Comparison of ENCODE assay signal across 7 cellular contexts in genomic region chr18:58862851-58863538, GRCh38. TPM values are rescaled to one million over a fixed set of nuclear protein-coding genes. Genes with fewer than 3 reads are reported as not detected.
A peak's percentile ranks its signal among the peaks of the same experiment; 100 is the strongest.
DNase-seq lines count a peak whose midpoint lies in the region; ATAC-seq and TF ChIP-seq lines count a peak whose summit lies in the region.

No MANE protein-coding gene starts in this region.

- peak overlapping the region; percentile 100 for H2BK120ac ChIP-seq in mesendoderm (ENCODE audit: low read depth, low read length)

- DNase-seq in GM03348 (ENCODE audit: low spot score) (peak; percentile 59), SK-N-MC (ENCODE audit: low read depth, low spot score) (no peak), dermis blood vessel endothelial cell (peak; percentile 56), mesendoderm (peak; percentile 68), testis (peak; percentile 41)

- no peaks in the 10 kb centered on the region for H3K27me3 ChIP-seq in mesendoderm (ENCODE audit: insufficient read depth, low read length, poor library complexity)
- no peaks in the 10 kb centered on the region for H3K27me3 ChIP-seq in testis

- peak overlapping the region; percentile 94 for H3K56ac ChIP-seq in mesendoderm (ENCODE audit: low read length)

- H3K9me3 ChIP-seq in SK-N-MC (ENCODE audit: low read depth, low read length) (0 out of 2 replicates have a peak, but pooled peaks cover 3% of the 10 kb centered on the region), testis (no peaks in the 10 kb centered on the region)

- H3K79me1 ChIP-seq in mesendoderm (ENCODE audit: low read length): peaks cover 2% of the 10 kb centered on the region

- H3K4ac ChIP-seq in mesendoderm (ENCODE audit: low read depth, low read length): peak overlapping the region; percentile 100

- intact Hi-C loops in testis (cut with DNase I; ENCODE audit: low total_unique reads): no loop called here

- H4K8ac ChIP-seq in mesendoderm (ENCODE audit: low read depth, low read length): peak overlapping the region; percentile 81

- peak overlapping the region; percentile 1 for H4K5ac ChIP-seq in mesendoderm (ENCODE audit: low read length)

- H2BK5ac ChIP-seq in mesendoderm (ENCODE audit: low read length): peak overlapping the region; percentile 33

- WGBS in mesendoderm (ENCODE audit: extremely low coverage, insufficient coverage, low lambda C conversion rate): no CpG with 5 or more reads among the region's 66 CpGs
- WGBS in testis, 2 donors: 3 to 4% methylated on average over 14 to 49 of the region's 66 CpGs

- peak overlapping the region; percentile 43 for H2BK15ac ChIP-seq in mesendoderm (replicated peaks; ENCODE audit: low read depth)

- H3K9ac ChIP-seq in SK-N-MC (ENCODE audit: insufficient read length) (peak overlapping the region; percentile 98), mesendoderm (ENCODE audit: low read length) (peak overlapping the region; percentile 80)

- H3K4me1 ChIP-seq in mesendoderm (ENCODE audit: control insufficient read depth, low read depth, low read length): peaks cover 37% of the 10 kb centered on the region
- H3K4me1 ChIP-seq in testis: peaks cover 74% of the 10 kb centered on the region

- peak overlapping the region; percentile 57 for H3K4me2 ChIP-seq in mesendoderm (ENCODE audit: low read length)

- H3K4me3 ChIP-seq in SK-N-MC (peak overlapping the region; percentile 80), mesendoderm (ENCODE audit: low read length) (peak overlapping the region; percentile 52), testis (peak overlapping the region; percentile 57 to 66)

- ATAC-seq in HG02852 (IDR thresholded peaks at IDR 0.05; ENCODE audit: unreplicated experiment) (peak; percentile 25), HG03025 (IDR thresholded peaks at IDR 0.05; ENCODE audit: low FRiP score, unreplicated experiment) (no peak)

- peak overlapping the region; percentile 95 for H3K27ac ChIP-seq in SK-N-MC
- peak overlapping the region; percentile 90 for H3K27ac ChIP-seq in mesendoderm (ENCODE audit: low read depth, low read length)
- H3K27ac ChIP-seq in testis: peak overlapping the region; percentile 98

- H2AK5ac ChIP-seq in mesendoderm (ENCODE audit: low read length): no peak overlapping the region

- no peak for TF ChIP-seq CTCF in testis (IDR thresholded peaks at IDR 0.05)

- H3K79me2 ChIP-seq in mesendoderm (ENCODE audit: control insufficient read depth, insufficient read depth, low read length): peaks cover 34% of the 10 kb centered on the region

- peaks cover 33% of the 10 kb centered on the region for H3K36me3 ChIP-seq in SK-N-MC (ENCODE audit: insufficient read depth, low read length)
- peaks cover 1% of the 10 kb centered on the region for H3K36me3 ChIP-seq in mesendoderm (ENCODE audit: control insufficient read depth, insufficient read depth, low read length)
- H3K36me3 ChIP-seq in testis (ENCODE audit: low read depth, missing control alignments): no peaks in the 10 kb centered on the region

- TF ChIP-seq POLR2A in testis (IDR thresholded peaks at IDR 0.05): no peak

- H3K23ac ChIP-seq in mesendoderm (ENCODE audit: low read length): no peak overlapping the region

- H3K18ac ChIP-seq in mesendoderm (ENCODE audit: low read length): peak overlapping the region; percentile 100

RNA-seq across cellular contexts. Expression of gene ZNF532, which starts 1.7 kb away (rescaled TPM):
- total RNA-seq in dermis blood vessel endothelial cell (57.2 and 80.3 TPM in 2 replicates), testis (100 to 1,000 TPM; 122 to 131 TPM)
- 91.0 TPM for polyA plus RNA-seq in mesendoderm (2013, experiment 1 of 2)
- polyA plus RNA-seq in mesendoderm (2013, experiment 2 of 2): 94.4 TPM
- 64.0 TPM for polyA plus RNA-seq in testis (ENCODE audit: insufficient read depth, low read depth, low replicate concordance)
